Comparison of ENCODE assay signal across 19 cellular contexts in the genomic region with DNA sequence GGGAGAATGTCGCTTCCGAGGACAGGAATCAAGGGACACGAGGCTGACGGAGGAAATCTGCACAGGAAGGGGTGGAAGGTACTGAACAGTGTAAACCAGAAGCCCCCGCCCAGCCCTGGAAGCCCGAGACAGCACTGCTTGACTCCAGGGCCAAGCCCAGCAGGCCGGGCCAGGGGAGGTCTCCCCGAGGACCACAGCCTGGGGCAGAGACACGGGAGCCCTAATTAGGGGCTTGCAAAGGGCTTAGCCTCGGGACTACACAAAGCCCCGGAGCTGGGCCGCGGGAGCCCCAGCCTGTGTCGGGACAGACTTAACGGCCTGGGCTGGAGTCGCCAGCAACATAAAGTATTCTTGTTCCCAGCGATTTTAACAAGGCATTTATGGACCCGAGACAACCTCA.
"Had no signal": no experiment of that assay in that cellular context is flagged by ENCODE, and none has a peak within 500 bp of the region (broad histone marks: within the 10 kb centered on the region; RNA-seq: fewer than 3 reads in every experiment).

No MANE protein-coding gene starts in this region.

- H3K9me3 Mint-ChIP-seq: naive thymus-derived CD8-positive, alpha-beta T cell; stimulated activated naive CD8-positive, alpha-beta T cell treated with anti-CD3 and anti-CD28 coated beads, Interleukin-15, amount 100 ng/mL, for 72 hours had no signal

- H3K27me3 ChIP-seq: pancreas, right lobe of liver, testis had no signal

- H3K4me3 ChIP-seq: dorsolateral prefrontal cortex, heart left ventricle, mucosa of descending colon, pancreas, prostate gland, right lobe of liver, testis, tibial nerve had no signal

- H3K27ac Mint-ChIP-seq: naive thymus-derived CD8-positive, alpha-beta T cell; stimulated activated memory B cell treated with anti-CD40 and anti-IgM and Interleukin-4, amounts not matched to agents 10 μg/mL and 1 μg/mL and 100 μg/mL, for 72 hours; stimulated activated naive CD8-positive, alpha-beta T cell treated with anti-CD3 and anti-CD28 coated beads, Interleukin-15, amount 100 ng/mL, for 72 hours had no signal

- H3K9me3 ChIP-seq: heart left ventricle, mucosa of descending colon, pancreas, prostate gland, right lobe of liver, testis, tibial nerve had no signal

- H3K4me1 Mint-ChIP-seq: stimulated activated naive CD8-positive, alpha-beta T cell treated with anti-CD3 and anti-CD28 coated beads, Interleukin-15, amount 100 ng/mL, for 72 hours had no signal

- DNase-seq: cortex of kidney; effector CD8-positive, alpha-beta T cell; foreskin melanocyte; heart left ventricle; hippocampal formation; kidney glomerular epithelial cell; naive thymus-derived CD8-positive, alpha-beta T cell; nucleus accumbens; pancreas; stimulated activated CD4-positive, alpha-beta T cell treated with anti-CD3 and anti-CD28 coated beads, Interleukin-4, amount 100 ng/mL, for 1 hour; stimulated activated naive CD8-positive, alpha-beta T cell treated with anti-CD3 and anti-CD28 coated beads, Interleukin-15, amount 100 ng/mL, for 72 hours; testis had no signal

- FAIRE-seq: pancreas had no signal

- H3K4me3 Mint-ChIP-seq: naive thymus-derived CD8-positive, alpha-beta T cell; stimulated activated memory B cell treated with anti-CD40 and anti-IgM and Interleukin-4, amounts not matched to agents 10 μg/mL and 1 μg/mL and 100 μg/mL, for 72 hours; stimulated activated naive CD8-positive, alpha-beta T cell treated with anti-CD3 and anti-CD28 coated beads, Interleukin-15, amount 100 ng/mL, for 72 hours had no signal

- H3K4me1 ChIP-seq: heart left ventricle, pancreas, prostate gland, right lobe of liver, testis, tibial nerve had no signal

- H3K36me3 ChIP-seq: heart left ventricle, pancreas, prostate gland, right lobe of liver, tibial nerve had no signal

- H3K36me3 Mint-ChIP-seq: naive thymus-derived CD8-positive, alpha-beta T cell; stimulated activated memory B cell treated with anti-CD40 and anti-IgM and Interleukin-4, amounts not matched to agents 10 μg/mL and 1 μg/mL and 100 μg/mL, for 72 hours had no signal

- ATAC-seq: heart left ventricle; left lobe of liver; mucosa of descending colon; naive thymus-derived CD8-positive, alpha-beta T cell; pancreas; stimulated activated memory B cell treated with anti-CD40 and anti-IgM and Interleukin-4, amounts not matched to agents 10 μg/mL and 1 μg/mL and 100 μg/mL, for 72 hours had no signal

- H3K27ac ChIP-seq: dorsolateral prefrontal cortex, heart left ventricle, pancreas, prostate gland, right lobe of liver, testis, tibial nerve had no signal
